ENCODE assay signal across 21 cellular contexts in genomic region chr7:139416405-139416804, GRCh38. TPM values are rescaled to one million over a fixed set of nuclear protein-coding genes. Genes with fewer than 3 reads are reported as not detected.
DNase-seq lines count a peak whose midpoint lies in the region; ATAC-seq and TF ChIP-seq lines count a peak whose summit lies in the region.
"Had no signal": no experiment of that assay in that cellular context is flagged by ENCODE, and none has a peak within 500 bp of the region (broad histone marks: within the 10 kb centered on the region; RNA-seq: fewer than 3 reads in every experiment).

No MANE protein-coding gene starts in this region.

- H4K5ac ChIP-seq in IMR-90 (ENCODE audit: low read depth, low read length), result no peak overlapping the region

- H2AK5ac ChIP-seq in IMR-90 (ENCODE audit: low read depth, low read length), result no peak overlapping the region
- no peak overlapping the region for H2AK5ac ChIP-seq in neuronal stem cell (ENCODE audit: low read depth, low read length)

- H3K27ac ChIP-seq in IMR-90 (ENCODE audit: insufficient read depth, low read length), result no peak overlapping the region
- H3K27ac ChIP-seq in endodermal cell (ENCODE audit: low read depth, low read length), result no peak overlapping the region
- H3K27ac ChIP-seq in neuronal stem cell (replicated peaks; ENCODE audit: low read length), result no peak overlapping the region
- H3K27ac ChIP-seq: C4-2B, Peyer's patch had no signal

- no peak overlapping the region for H3K4me2 ChIP-seq in IMR-90 (ENCODE audit: low read depth, low read length)
- H3K4me2 ChIP-seq in neuronal stem cell (ENCODE audit: insufficient read depth, low read length, poor library complexity, severe bottlenecking), result no peak overlapping the region

- no peak for DNase-seq in activated naive CD4-positive, alpha-beta T cell treated with anti-CD3 and anti-CD28 coated beads for 36 hours
- DNase-seq in activated naive CD4-positive, alpha-beta T cell (lab: John Stamatoyannopoulos, UW), result no peak
- DNase-seq in IMR-90, result no peak
- DNase-seq in endodermal cell, result no peak
- no peak for DNase-seq in neuronal stem cell (ENCODE audit: low spot score)
- no peak for DNase-seq in DMS79 (lab: John Stamatoyannopoulos, UW)
- DNase-seq: GDM1; GOT3; HCEC 1CT; MV-4-11; NCI-H1694; NCI-H2081; NCI-H2171; NCI-H345; NCI-H524; NCI-H774; NK-92 treated with Interleukin-12 subunit alpha and Interleukin-12 subunit beta, amount 100 ng/mL, for 24 hours; Peyer's patch had no signal

- H3K4me1 Mint-ChIP-seq in activated naive CD4-positive, alpha-beta T cell treated with anti-CD3 and anti-CD28 coated beads for 36 hours (ENCODE audit: low read depth), result no peaks in the 10 kb centered on the region
- H3K4me1 Mint-ChIP-seq in endodermal cell, result peaks cover 6% of the 10 kb centered on the region
- no peaks in the 10 kb centered on the region for H3K4me1 Mint-ChIP-seq in stimulated activated memory B cell treated with anti-CD40 and anti-IgM and Interleukin-4, amounts not matched to agents 10 μg/mL and 1 μg/mL and 100 μg/mL, for 72 hours
- H3K4me1 Mint-ChIP-seq: IgD-negative memory B cell had no signal

- H3K4ac ChIP-seq in IMR-90 (ENCODE audit: low read depth, low read length) (no peak overlapping the region), neuronal stem cell (ENCODE audit: low read length) (no peak overlapping the region)

- H3K9me3 ChIP-seq in IMR-90 (ENCODE audit: control insufficient read depth, insufficient read depth, low read length), result no peaks in the 10 kb centered on the region
- H3K9me3 ChIP-seq in endodermal cell (ENCODE audit: control insufficient read depth, low read length), result no peaks in the 10 kb centered on the region
- H3K9me3 ChIP-seq in neuronal stem cell (replicated peaks in 1 of 2; ENCODE audit: control insufficient read depth in 2 of 2, insufficient read depth in 1 of 2, low read depth in 1 of 2, low read length in 2 of 2), result no peaks in the 10 kb centered on the region
- H3K9me3 ChIP-seq: Peyer's patch had no signal

- TF ChIP-seq CTCF in IMR-90 (conservative IDR thresholded peaks at IDR 0.05; ENCODE audit: low read depth, low read length), result no peak
- no peak for TF ChIP-seq CTCF in endodermal cell (conservative IDR thresholded peaks at IDR 0.05)

- no peak overlapping the region for H2AK9ac ChIP-seq in IMR-90 (replicated peaks; ENCODE audit: low read depth, low read length, poor library complexity)

- peaks cover 45% of the 10 kb centered on the region for H3K36me3 Mint-ChIP-seq in activated naive CD4-positive, alpha-beta T cell treated with anti-CD3 and anti-CD28 coated beads for 36 hours (ENCODE audit: low read depth)
- H3K36me3 Mint-ChIP-seq in endodermal cell (ENCODE audit: low read depth), result peaks cover 73% of the 10 kb centered on the region
- H3K36me3 Mint-ChIP-seq in stimulated activated memory B cell treated with anti-CD40 and anti-IgM and Interleukin-4, amounts not matched to agents 10 μg/mL and 1 μg/mL and 100 μg/mL, for 72 hours, result peaks cover 66% of the 10 kb centered on the region

- H3K18ac ChIP-seq in IMR-90 (ENCODE audit: low read depth, low read length) (no peak overlapping the region), neuronal stem cell (ENCODE audit: low read length) (no peak overlapping the region)

- H3K27me3 ChIP-seq in IMR-90 (ENCODE audit: control insufficient read depth, insufficient read depth, low read length) (no peaks in the 10 kb centered on the region), endodermal cell (ENCODE audit: control insufficient read depth, insufficient read depth, low read length, poor library complexity, severe bottlenecking) (no peaks in the 10 kb centered on the region), neuronal stem cell (ENCODE audit: control insufficient read depth in 3 of 3, insufficient read depth in 3 of 3, low read depth in 1 of 3, low read length in 3 of 3) (no peaks in the 10 kb centered on the region)
- H3K27me3 ChIP-seq: Peyer's patch had no signal

- H2BK5ac ChIP-seq in IMR-90 (ENCODE audit: low read depth, low read length, poor library complexity, severe bottlenecking) (no peak overlapping the region), neuronal stem cell (ENCODE audit: low read length) (no peak overlapping the region)

- in situ Hi-C loops in IMR-90 (cut with MboI; ENCODE audit: low sequenced_read_pairs), result no loop called here

- no peak overlapping the region for H3K4me3 ChIP-seq in IMR-90 (ENCODE audit: insufficient read depth, low read depth, low read length)
- no peak overlapping the region for H3K4me3 ChIP-seq in endodermal cell (ENCODE audit: low read length)
- no peak overlapping the region for H3K4me3 ChIP-seq in neuronal stem cell (ENCODE audit: low read length in 2 of 2)
- H3K4me3 ChIP-seq: Peyer's patch had no signal

- H3K79me1 ChIP-seq in IMR-90 (ENCODE audit: low read depth in 1 of 2, low read length in 2 of 2), result peaks cover 7 to 21% of the 10 kb centered on the region in 2 experiments; a peak in 3 of 4 replicates
- no peaks in the 10 kb centered on the region for H3K79me1 ChIP-seq in neuronal stem cell (ENCODE audit: low read depth, low read length)

- H3K14ac ChIP-seq in IMR-90 (replicated peaks; ENCODE audit: low read depth, low read length) (no peak overlapping the region), neuronal stem cell (ENCODE audit: low read length) (no peak overlapping the region)

- peak; percentile 57 for ATAC-seq in IMR-90 (ENCODE audit: low read depth)
- ATAC-seq in stimulated activated memory B cell treated with anti-CD40 and anti-IgM and Interleukin-4, amounts not matched to agents 10 μg/mL and 1 μg/mL and 100 μg/mL, for 72 hours, result no peak

- POLR2A ChIA-PET in IMR-90 (lab: Charles Lee; ENCODE audit: unreplicated experiment), result no interaction called here

- no peak overlapping the region for H2BK12ac ChIP-seq in neuronal stem cell (ENCODE audit: low read length)

- WGBS in IMR-90 (ENCODE audit: extremely low coverage in 2 of 2, insufficient read length in 1 of 2), 2 experiments, result no CpG with 5 or more reads among the region's 3 CpGs
- WGBS in endodermal cell (ENCODE audit: insufficient coverage in 1 of 2, insufficient read length in 1 of 2), 2 experiments, result 93 to 100% methylated on average over 1 to 3 of the region's 3 CpGs
- WGBS in neuronal stem cell (ENCODE audit: extremely low coverage in 2 of 2, insufficient read length in 2 of 2, insufficient replicate concordance in 1 of 2), 2 donors, result no CpG with 5 or more reads among the region's 3 CpGs

- dilution Hi-C loops in IMR-90 (cut with HindIII; ENCODE audit: low sequenced_read_pairs, unreplicated experiment), result no loop called here

- H3K9me3 Mint-ChIP-seq in activated naive CD4-positive, alpha-beta T cell treated with anti-CD3 and anti-CD28 coated beads for 36 hours, result no peaks in the 10 kb centered on the region
- H3K9me3 Mint-ChIP-seq in endodermal cell, result no peaks in the 10 kb centered on the region
- H3K9me3 Mint-ChIP-seq in stimulated activated memory B cell treated with anti-CD40 and anti-IgM and Interleukin-4, amounts not matched to agents 10 μg/mL and 1 μg/mL and 100 μg/mL, for 72 hours, result no peaks in the 10 kb centered on the region
- H3K9me3 Mint-ChIP-seq: IgD-negative memory B cell had no signal

- H3K27me3 Mint-ChIP-seq in activated naive CD4-positive, alpha-beta T cell treated with anti-CD3 and anti-CD28 coated beads for 36 hours (ENCODE audit: low read depth), result no peaks in the 10 kb centered on the region
- H3K27me3 Mint-ChIP-seq in endodermal cell (ENCODE audit: insufficient read depth), result no peaks in the 10 kb centered on the region
- H3K27me3 Mint-ChIP-seq in stimulated activated memory B cell treated with anti-CD40 and anti-IgM and Interleukin-4, amounts not matched to agents 10 μg/mL and 1 μg/mL and 100 μg/mL, for 72 hours, result no peaks in the 10 kb centered on the region
- H3K27me3 Mint-ChIP-seq: IgD-negative memory B cell had no signal

- H4K8ac ChIP-seq in IMR-90 (ENCODE audit: low read depth in 2 of 2, low read length in 2 of 2) (no peak overlapping the region), neuronal stem cell (ENCODE audit: low read depth, low read length) (no peak overlapping the region)

- no peak overlapping the region for H4K91ac ChIP-seq in IMR-90 (ENCODE audit: insufficient read depth, low read depth, low read length)
- H4K91ac ChIP-seq in neuronal stem cell (ENCODE audit: low read depth, low read length, poor library complexity), result no peak overlapping the region

- H3K23ac ChIP-seq in IMR-90 (ENCODE audit: low read depth, low read length) (no peak overlapping the region), neuronal stem cell (ENCODE audit: low read depth, low read length, poor library complexity) (no peak overlapping the region)

- no peak overlapping the region for H2BK15ac ChIP-seq in IMR-90 (ENCODE audit: low read depth, low read length)
- H2BK15ac ChIP-seq in neuronal stem cell (ENCODE audit: low read length), result no peak overlapping the region

- CTCF ChIA-PET in activated naive CD4-positive, alpha-beta T cell treated with anti-CD3 and anti-CD28 coated beads for 36 hours (lab: Charles Lee), result no interaction called here
- CTCF ChIA-PET in IMR-90 (lab: Yijun Ruan, JAX), result no interaction called here

- intact Hi-C loops in activated naive CD4-positive, alpha-beta T cell treated with anti-CD3 and anti-CD28 coated beads for 36 hours (cut with micrococcal nuclease), result no loop called here
- intact Hi-C loops in IMR-90 (cut with micrococcal nuclease), result no loop called here

- H3K56ac ChIP-seq in IMR-90 (ENCODE audit: extremely low read depth, insufficient read depth, low read length), result no peak overlapping the region

- no peak for TF ChIP-seq POLR2A in IMR-90 (IDR thresholded peaks at IDR 0.05; ENCODE audit: low read depth, low read length)

- no peak for TF ChIP-seq RAD21 in IMR-90 (IDR thresholded peaks at IDR 0.05; ENCODE audit: low read length)

- H3K36me3 ChIP-seq in IMR-90 (ENCODE audit: control insufficient read depth, insufficient read depth, low read length) (peaks cover 31% of the 10 kb centered on the region), endodermal cell (ENCODE audit: control insufficient read depth, insufficient read depth, low read length) (peaks cover 91% of the 10 kb centered on the region), neuronal stem cell (replicated peaks in 1 of 2; ENCODE audit: control insufficient read depth in 2 of 2, insufficient read depth in 2 of 2, low read length in 2 of 2) (peaks cover 15 to 99% of the 10 kb centered on the region in 2 donors)

- H4K20me1 ChIP-seq in IMR-90 (ENCODE audit: insufficient read depth, low read length), result no peaks in the 10 kb centered on the region

- no TSS peak for BruUV-seq in IMR-90 (replicated peaks; lab: Mats Ljungman, UMichigan)

- no peaks in the 10 kb centered on the region; the same call in 1 of the 2 replicates for H3K9me1 ChIP-seq in IMR-90 (ENCODE audit: insufficient read depth, low read length)

- no peak overlapping the region for H2BK20ac ChIP-seq in IMR-90 (ENCODE audit: low read depth, low read length)

- H2BK120ac ChIP-seq in IMR-90 (ENCODE audit: low read depth, low read length) (no peak overlapping the region), neuronal stem cell (ENCODE audit: low read depth, low read length) (no peak overlapping the region)

- peak overlapping the region; percentile 52 for H3K27ac Mint-ChIP-seq in activated naive CD4-positive, alpha-beta T cell treated with anti-CD3 and anti-CD28 coated beads for 36 hours
- H3K27ac Mint-ChIP-seq in endodermal cell, result peak overlapping the region; percentile 87
- peak overlapping the region; percentile 17 for H3K27ac Mint-ChIP-seq in stimulated activated memory B cell treated with anti-CD40 and anti-IgM and Interleukin-4, amounts not matched to agents 10 μg/mL and 1 μg/mL and 100 μg/mL, for 72 hours

- no peak overlapping the region for H3K9ac ChIP-seq in IMR-90 (ENCODE audit: low read depth, low read length)
- H3K9ac ChIP-seq in endodermal cell (ENCODE audit: extremely low read depth, low read length, poor library complexity, severe bottlenecking), result no peak overlapping the region
- no peak overlapping the region for H3K9ac ChIP-seq in neuronal stem cell (ENCODE audit: low read depth, low read length, poor library complexity)

- peaks cover 2% of the 10 kb centered on the region; the same call in 1 of the 2 replicates for H3K4me1 ChIP-seq in IMR-90 (ENCODE audit: control insufficient read depth, insufficient read depth, low read length)
- H3K4me1 ChIP-seq in endodermal cell (ENCODE audit: control insufficient read depth, insufficient read depth, low read length), result no peaks in the 10 kb centered on the region
- no peaks in the 10 kb centered on the region for H3K4me1 ChIP-seq in neuronal stem cell (ENCODE audit: control insufficient read depth in 2 of 2, insufficient read depth in 1 of 2, low read depth in 1 of 2, low read length in 2 of 2)
- H3K4me1 ChIP-seq: Peyer's patch had no signal

- no peak overlapping the region for H2AFZ ChIP-seq in IMR-90 (replicated peaks; ENCODE audit: low read length, poor library complexity)
- no peak overlapping the region for H2AFZ ChIP-seq in neuronal stem cell (ENCODE audit: low read length)

- no peak overlapping the region for H3K4me3 Mint-ChIP-seq in activated naive CD4-positive, alpha-beta T cell treated with anti-CD3 and anti-CD28 coated beads for 36 hours
- H3K4me3 Mint-ChIP-seq in endodermal cell, result no peak overlapping the region
- no peak overlapping the region for H3K4me3 Mint-ChIP-seq in stimulated activated memory B cell treated with anti-CD40 and anti-IgM and Interleukin-4, amounts not matched to agents 10 μg/mL and 1 μg/mL and 100 μg/mL, for 72 hours
- H3K4me3 Mint-ChIP-seq: IgD-negative memory B cell had no signal

RNA-seq across cellular contexts. Expression of gene LUC7L2, which starts 56.7 kb away (rescaled TPM):
- total RNA-seq in activated naive CD4-positive, alpha-beta T cell treated with anti-CD3 and anti-CD28 coated beads for 36 hours, result 100 to 1,000 TPM; 132 to 138 TPM
- total RNA-seq in IMR-90 (2012; rRNA removed), result 14.9 and 30.6 TPM in 2 replicates
- polyA plus RNA-seq in IMR-90 (2012; rRNA removed), result 31.8 and 45.8 TPM in 2 replicates
- 5.9 and 6.8 TPM in 2 replicates for polyA plus RNA-seq in IMR-90 (2012; cell fraction: cytosol; rRNA removed)
- 33.4 and 106 TPM in 2 replicates for polyA plus RNA-seq in IMR-90 (2012; cell fraction: nucleus; rRNA removed; ENCODE audit: low replicate concordance)
- total RNA-seq in endodermal cell, result 10 to 100 TPM; 71.0 to 76.0 TPM
- 74.0 TPM for polyA plus RNA-seq in endodermal cell (2013, experiment 1 of 2)
- polyA plus RNA-seq in endodermal cell (2013, experiment 2 of 2), result 62.3 TPM
- 46.0 TPM for polyA plus RNA-seq in neuronal stem cell (2013, experiment 1 of 2)
- 46.5 TPM for polyA plus RNA-seq in neuronal stem cell (2013, experiment 2 of 2)

Comparison
In these comparisons a context has a peak if more than half of its experiments do, and no peak if none do; other contexts are left out.
1. H3K27ac Mint-ChIP-seq: peak in every context shown above with its lines; median percentile 87 in endodermal cell; 52 in activated naive CD4-positive, alpha-beta T cell treated with anti-CD3 and anti-CD28 coated beads for 36 hours; 17 in stimulated activated memory B cell treated with anti-CD40 and anti-IgM and Interleukin-4, amounts not matched to agents 10 μg/mL and 1 μg/mL and 100 μg/mL, for 72 hours.